Comparison of ENCODE assay signal across 8 cellular contexts in genomic region chr12:90854136-90854689, GRCh38.
DNase-seq lines count a peak whose midpoint lies in the region; ATAC-seq and TF ChIP-seq lines count a peak whose summit lies in the region.

No MANE protein-coding gene starts in this region.

- H3K27me3 ChIP-seq in IMR-90 (ENCODE audit: control insufficient read depth, insufficient read depth, low read length) (no peaks in the 10 kb centered on the region), RWPE2 (ENCODE audit: insufficient read depth, poor library complexity, severe bottlenecking) (no peaks in the 10 kb centered on the region), trophoblast cell (ENCODE audit: insufficient read depth, low read length) (no peaks in the 10 kb centered on the region)

- CTCF ChIA-PET in activated CD4-positive, alpha-beta T cell treated with anti-CD3 and anti-CD28 coated beads, Interleukin-2, amount 10 ng/mL, durations not matched to agents 7 days and 5 days (lab: Charles Lee), result interaction anchor here (0.6 kb wide), 1 partner anchor 733 kb away, joined by 3 read pairs; no protein-coding TSS in a partner anchor
- CTCF ChIA-PET in IMR-90 (lab: Yijun Ruan, JAX), result interaction anchor here (0.5 to 1.3 kb wide), 14 partner anchors 9 to 1102 kb away, joined by 3 to 7 read pairs (median 3); no protein-coding TSS in a partner anchor

- no peak overlapping the region for H2BK20ac ChIP-seq in IMR-90 (ENCODE audit: low read depth, low read length)

- H4K20me1 ChIP-seq in IMR-90 (ENCODE audit: insufficient read depth, low read length), result no peaks in the 10 kb centered on the region

- H3K4me1 ChIP-seq in IMR-90 (ENCODE audit: control insufficient read depth, insufficient read depth, low read length) (no peaks in the 10 kb centered on the region), RWPE2 (ENCODE audit: insufficient read depth, poor library complexity, severe bottlenecking) (no peaks in the 10 kb centered on the region), trophoblast cell (ENCODE audit: control insufficient read depth in 1 of 2, insufficient read depth in 2 of 2, low read length in 2 of 2) (no peaks in the 10 kb centered on the region)

- intact Hi-C loops in IMR-90 (cut with micrococcal nuclease), result loop anchor here (2.0 to 5.0 kb wide), 3 partner anchors 157 to 1311 kb away; partner anchors contain the start of gene ATP2B1

- ATAC-seq in GM21515 (IDR thresholded peaks at IDR 0.05; ENCODE audit: unreplicated experiment) (peak; percentile 80), IMR-90 (ENCODE audit: low read depth) (peak; percentile 92), RWPE2 (ENCODE audit: low read depth) (peak; percentile 57; the same call in 1 of the 3 replicates)

- no peak overlapping the region for H3K56ac ChIP-seq in IMR-90 (ENCODE audit: extremely low read depth, insufficient read depth, low read length)

- H3K4me3 Mint-ChIP-seq in activated CD4-positive, alpha-beta T cell treated with anti-CD3 and anti-CD28 coated beads, Interleukin-2, amount 10 ng/mL, durations not matched to agents 7 days and 5 days, result no peak overlapping the region

- H3K4me2 ChIP-seq in IMR-90 (ENCODE audit: low read depth, low read length) (peak overlapping the region; percentile 65; the same call in 1 of the 2 replicates), trophoblast cell (ENCODE audit: low read length) (no peak overlapping the region)

- BruUV-seq in IMR-90 (replicated peaks; lab: Mats Ljungman, UMichigan), result no TSS peak

- H3K23ac ChIP-seq in IMR-90 (ENCODE audit: low read depth, low read length) (no peak overlapping the region), trophoblast cell (ENCODE audit: low read length) (no peak overlapping the region)

- POLR2A ChIA-PET in activated CD4-positive, alpha-beta T cell treated with anti-CD3 and anti-CD28 coated beads, Interleukin-2, amount 10 ng/mL, durations not matched to agents 7 days and 5 days (lab: Charles Lee), result no interaction called here
- POLR2A ChIA-PET in IMR-90 (lab: Charles Lee; ENCODE audit: unreplicated experiment), result no interaction called here

- in situ Hi-C loops in IMR-90 (cut with MboI; ENCODE audit: low sequenced_read_pairs), result no loop called here

- H2AFZ ChIP-seq in IMR-90 (replicated peaks; ENCODE audit: low read length, poor library complexity), result no peak overlapping the region
- no peak overlapping the region for H2AFZ ChIP-seq in trophoblast cell (ENCODE audit: insufficient read depth, low read length, poor library complexity)

- H2BK120ac ChIP-seq in IMR-90 (ENCODE audit: low read depth, low read length) (no peak overlapping the region), trophoblast cell (ENCODE audit: insufficient read depth, low read length, poor library complexity) (no peak overlapping the region)

- no peaks in the 10 kb centered on the region for H3K79me2 ChIP-seq in trophoblast cell (ENCODE audit: control insufficient read depth, insufficient read depth, low read length, poor library complexity)

- H3K36me3 ChIP-seq in IMR-90 (ENCODE audit: control insufficient read depth, insufficient read depth, low read length) (no peaks in the 10 kb centered on the region), RWPE2 (ENCODE audit: low read depth) (no peaks in the 10 kb centered on the region), trophoblast cell (ENCODE audit: control insufficient read depth in 1 of 2, insufficient read depth in 2 of 2, low read length in 2 of 2) (no peaks in the 10 kb centered on the region)

- no peak overlapping the region for H3K27ac Mint-ChIP-seq in activated CD4-positive, alpha-beta T cell treated with anti-CD3 and anti-CD28 coated beads, Interleukin-2, amount 10 ng/mL, durations not matched to agents 7 days and 5 days

- H3K9me3 Mint-ChIP-seq in activated CD4-positive, alpha-beta T cell treated with anti-CD3 and anti-CD28 coated beads, Interleukin-2, amount 10 ng/mL, durations not matched to agents 7 days and 5 days, result no peaks in the 10 kb centered on the region

- H4K91ac ChIP-seq in IMR-90 (ENCODE audit: insufficient read depth, low read depth, low read length), result no peak overlapping the region
- H4K91ac ChIP-seq in trophoblast cell (ENCODE audit: low read depth, low read length), result no peak overlapping the region

- no peak overlapping the region for H2BK5ac ChIP-seq in IMR-90 (ENCODE audit: low read depth, low read length, poor library complexity, severe bottlenecking)
- no peak overlapping the region for H2BK5ac ChIP-seq in trophoblast cell (ENCODE audit: low read depth, low read length, poor library complexity)

- TF ChIP-seq CTCF in IMR-90 (conservative IDR thresholded peaks at IDR 0.05; ENCODE audit: low read depth, low read length) (peak; percentile 68), RWPE2 (IDR thresholded peaks at IDR 0.05; ENCODE audit: poor library complexity, severe bottlenecking) (peak; percentile 94)

- H3K9ac ChIP-seq in IMR-90 (ENCODE audit: low read depth, low read length), result no peak overlapping the region
- H3K9ac ChIP-seq in trophoblast cell (ENCODE audit: low read length), result no peak overlapping the region

- peak overlapping the region; percentile 42 for H2AK9ac ChIP-seq in IMR-90 (replicated peaks; ENCODE audit: low read depth, low read length, poor library complexity)

- H4K8ac ChIP-seq in IMR-90 (ENCODE audit: low read depth in 2 of 2, low read length in 2 of 2) (no peak overlapping the region), trophoblast cell (ENCODE audit: low read depth, low read length) (no peak overlapping the region)

- TF ChIP-seq RAD21 in IMR-90 (IDR thresholded peaks at IDR 0.05; ENCODE audit: low read length), result peak; percentile 58

- no peak overlapping the region for H2BK15ac ChIP-seq in IMR-90 (ENCODE audit: low read depth, low read length)

- H3K9me1 ChIP-seq in IMR-90 (ENCODE audit: insufficient read depth, low read length), result no peaks in the 10 kb centered on the region

- no peaks in the 10 kb centered on the region for H3K79me1 ChIP-seq in IMR-90 (ENCODE audit: low read depth in 1 of 2, low read length in 2 of 2)
- H3K79me1 ChIP-seq in trophoblast cell (ENCODE audit: low read length), result no peaks in the 10 kb centered on the region

- no peak for TF ChIP-seq POLR2A in IMR-90 (IDR thresholded peaks at IDR 0.05; ENCODE audit: low read depth, low read length)

- H3K4ac ChIP-seq in IMR-90 (ENCODE audit: low read depth, low read length) (no peak overlapping the region), trophoblast cell (ENCODE audit: low read depth, low read length) (no peak overlapping the region)

- H2AK5ac ChIP-seq in IMR-90 (ENCODE audit: low read depth, low read length), result no peak overlapping the region
- H2AK5ac ChIP-seq in trophoblast cell (ENCODE audit: low read length), result no peak overlapping the region

- no peak overlapping the region for H3K14ac ChIP-seq in IMR-90 (replicated peaks; ENCODE audit: low read depth, low read length)
- H3K14ac ChIP-seq in trophoblast cell (ENCODE audit: low read length), result no peak overlapping the region

- no peak overlapping the region for H3K18ac ChIP-seq in IMR-90 (ENCODE audit: low read depth, low read length)
- no peak overlapping the region for H3K18ac ChIP-seq in trophoblast cell (ENCODE audit: low read length)

- dilution Hi-C loops in IMR-90 (cut with HindIII; ENCODE audit: low sequenced_read_pairs, unreplicated experiment), result no loop called here

- H3K4me1 Mint-ChIP-seq in activated CD4-positive, alpha-beta T cell treated with anti-CD3 and anti-CD28 coated beads, Interleukin-2, amount 10 ng/mL, durations not matched to agents 7 days and 5 days, result no peaks in the 10 kb centered on the region

- H3K36me3 Mint-ChIP-seq in activated CD4-positive, alpha-beta T cell treated with anti-CD3 and anti-CD28 coated beads, Interleukin-2, amount 10 ng/mL, durations not matched to agents 7 days and 5 days (ENCODE audit: low read depth), result no peaks in the 10 kb centered on the region

- no peaks in the 10 kb centered on the region for H3K9me3 ChIP-seq in IMR-90 (ENCODE audit: control insufficient read depth, insufficient read depth, low read length)
- H3K9me3 ChIP-seq in RWPE2 (ENCODE audit: severe bottlenecking), result no peaks in the 10 kb centered on the region
- no peaks in the 10 kb centered on the region for H3K9me3 ChIP-seq in trophoblast cell (ENCODE audit: insufficient read depth, low read depth, low read length)

- H3K27ac ChIP-seq in IMR-90 (ENCODE audit: insufficient read depth, low read length) (no peak overlapping the region), RWPE2 (ENCODE audit: poor library complexity, severe bottlenecking) (no peak overlapping the region), trophoblast cell (ENCODE audit: low read depth, low read length) (no peak overlapping the region)

- peaks cover 2% of the 10 kb centered on the region for H3K27me3 Mint-ChIP-seq in activated CD4-positive, alpha-beta T cell treated with anti-CD3 and anti-CD28 coated beads, Interleukin-2, amount 10 ng/mL, durations not matched to agents 7 days and 5 days

- peak; percentile 16 for DNase-seq in activated CD4-positive, alpha-beta T cell treated with anti-CD3 and anti-CD28 coated beads, Interleukin-2, amount 10 ng/mL, durations not matched to agents 7 days and 5 days
- no peak for DNase-seq in activated CD4-positive, alpha-beta T cell treated with anti-CD3 and anti-CD28 coated beads for 4 hours
- DNase-seq in IMR-90 (peak; percentile 63), RWPE2 (ENCODE audit: low spot score) (no peak), fibroblast of peridontal ligament (ENCODE audit: extremely low read depth) (peak; percentile 74), trophoblast cell (peak; percentile 7 to 66), NCI-H128 (lab: John Stamatoyannopoulos, UW; ENCODE audit: unreplicated experiment) (no peak)

- H3K4me3 ChIP-seq in IMR-90 (ENCODE audit: insufficient read depth, low read depth, low read length) (no peak overlapping the region), RWPE2 (ENCODE audit: severe bottlenecking) (no peak overlapping the region), trophoblast cell (ENCODE audit: low read depth, low read length) (no peak overlapping the region)

- H2BK12ac ChIP-seq in trophoblast cell (ENCODE audit: low read length), result no peak overlapping the region

- H4K12ac ChIP-seq in trophoblast cell (ENCODE audit: low read depth, low read length), result no peak overlapping the region

- WGBS in IMR-90 (ENCODE audit: extremely low coverage in 2 of 2, insufficient read length in 1 of 2), 2 experiments, result 100% methylated on average over 1 of the region's 8 CpGs; no CpG with 5 or more reads in 1 of the 2 experiments
- no CpG with 5 or more reads among the region's 8 CpGs for WGBS in trophoblast cell (ENCODE audit: extremely low coverage, insufficient coverage, insufficient read length)

- no peak overlapping the region for H4K5ac ChIP-seq in IMR-90 (ENCODE audit: low read depth, low read length)

TF ChIP-seq in IMR-90, 13 proteins besides CTCF, POLR2A, EP300 and RAD21:
- peak; percentile 50 for TF ChIP-seq SMC3 (IDR thresholded peaks at IDR 0.05; ENCODE audit: low read depth, low read length)
- no peak for TF ChIP-seq CEBPB (IDR thresholded peaks at IDR 0.05; ENCODE audit: low read depth, low read length)

Comparison
In these comparisons a context has a peak if more than half of its experiments do, and no peak if none do; other contexts are left out.
1. DNase-seq: peak in activated CD4-positive, alpha-beta T cell treated with anti-CD3 and anti-CD28 coated beads, Interleukin-2, amount 10 ng/mL, durations not matched to agents 7 days and 5 days (single experiment), IMR-90 (single experiment), fibroblast of peridontal ligament (single experiment) and trophoblast cell (2 of 2); none in activated CD4-positive, alpha-beta T cell treated with anti-CD3 and anti-CD28 coated beads for 4 hours (0 of 2), RWPE2 (single experiment) and NCI-H128 (single experiment).
2. Peak in every context shown above with its lines, with median percentiles within 50 percentile points of each other: ATAC-seq.